1 cellular context compared by ENCODE assay signal in the genomic region with DNA sequence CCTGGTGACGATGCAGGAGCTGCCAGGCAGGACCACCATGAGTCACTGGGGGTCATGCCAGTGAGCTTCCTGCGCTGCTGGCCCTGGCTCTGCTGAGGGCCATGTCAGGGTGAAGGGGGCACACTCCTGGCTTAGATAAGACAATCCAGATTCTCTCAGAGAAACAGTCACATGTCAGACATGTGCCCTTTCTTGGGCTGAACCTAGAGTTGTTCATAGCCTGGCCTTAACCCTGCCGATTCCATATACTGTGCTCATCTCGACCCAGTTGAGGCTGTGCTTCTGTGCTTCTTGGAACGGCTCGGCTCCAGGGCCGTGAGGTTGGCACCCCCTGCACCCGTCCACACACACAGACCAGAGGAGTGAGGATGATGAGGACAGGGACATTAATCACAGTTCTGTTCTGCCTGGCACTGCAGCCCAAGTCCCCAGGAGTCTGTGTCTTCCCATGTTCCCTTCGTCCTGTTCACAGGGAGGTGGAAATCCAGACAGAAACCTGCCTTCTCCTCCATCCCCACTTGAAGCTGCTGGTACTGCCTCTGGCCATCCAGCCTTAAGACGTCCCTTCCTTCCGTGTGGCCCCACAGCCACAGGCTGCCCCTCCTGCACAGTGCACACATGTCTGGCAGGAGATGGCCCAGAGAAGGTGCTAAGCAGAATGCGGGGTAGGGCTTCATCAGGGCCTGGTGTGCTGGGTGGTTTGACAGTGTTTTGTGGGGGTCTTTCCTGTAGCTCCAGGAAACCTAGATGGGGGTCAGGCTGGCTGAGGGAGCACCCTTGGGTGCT.
TF ChIP-seq lines count a peak whose summit lies in the region.

No MANE protein-coding gene starts in this region.

TF ChIP-seq in H1, 55 proteins besides CTCF, POLR2A, EP300 and RAD21:
- TF ChIP-seq POU5F1 (IDR thresholded peaks at IDR 0.05; ENCODE audit: low read depth, low read length) (no peak), HDAC6 (IDR thresholded peaks at IDR 0.05; ENCODE audit: low read depth, low read length) (no peak), SP4 (IDR thresholded peaks at IDR 0.05; ENCODE audit: low read length) (no peak), CBX5 (IDR thresholded peaks at IDR 0.05; ENCODE audit: low read depth, low read length) (no peak), CBX8 (IDR thresholded peaks at IDR 0.05; ENCODE audit: borderline replicate concordance, low read depth, low read length) (no peak), KDM1A (IDR thresholded peaks at IDR 0.05; ENCODE audit: borderline replicate concordance, low read length) (no peak), HDAC2 (IDR thresholded peaks at IDR 0.05; ENCODE audit: borderline replicate concordance in 1 of 2, low read depth in 2 of 2, low read length in 2 of 2) (no peak), JUND (IDR thresholded peaks at IDR 0.05; ENCODE audit: low read length) (no peak), ATF2 (IDR thresholded peaks at IDR 0.05; ENCODE audit: low read length) (no peak), SUZ12 (IDR thresholded peaks at IDR 0.05; ENCODE audit: low read length) (no peak; the same call in 1 of the 2 replicates), CTBP2 (IDR thresholded peaks at IDR 0.05; ENCODE audit: borderline replicate concordance, insufficient read depth, insufficient read length, low read length) (no peak), RNF2 (IDR thresholded peaks at IDR 0.05; ENCODE audit: borderline replicate concordance, low read depth, low read length, missing control alignments, poor library complexity, severe bottlenecking) (peak; percentile 56), RBBP5 (IDR thresholded peaks at IDR 0.05; ENCODE audit: borderline replicate concordance, low read depth, low read length) (no peak), EZH2 (IDR thresholded peaks at IDR 0.05; ENCODE audit: low read depth, low read length, severe bottlenecking) (peak; percentile 18)
TF ChIP-seq in H1: peak in this region for 2.
